In genomic region chr19:42450314-42450934, GRCh38 we compare ENCODE assay signal across 9 cellular contexts. TPM values are rescaled to one million over a fixed set of nuclear protein-coding genes. Genes with fewer than 3 reads are reported as not detected.
DNase-seq lines count a peak whose midpoint lies in the region; ATAC-seq and TF ChIP-seq lines count a peak whose summit lies in the region.
"Had no signal": no experiment of that assay in that cellular context is flagged by ENCODE, and none has a peak within 500 bp of the region (broad histone marks: within the 10 kb centered on the region; RNA-seq: fewer than 3 reads in every experiment).

No MANE protein-coding gene starts in this region.

- no peaks in the 10 kb centered on the region for H3F3A ChIP-seq in OCI-LY1 (ENCODE audit: insufficient read depth, low read length)

- 1 to 2% methylated on average over 3 of the region's 3 CpGs for WGBS in esophagus, 2 donors

- no peaks in the 10 kb centered on the region for H3K9me3 Mint-ChIP-seq in naive thymus-derived CD8-positive, alpha-beta T cell
- H3K9me3 Mint-ChIP-seq in stimulated activated memory B cell treated with anti-CD40 and anti-IgM and Interleukin-4, amounts not matched to agents 10 μg/mL and 1 μg/mL and 100 μg/mL, for 72 hours: no peaks in the 10 kb centered on the region
- H3K9me3 Mint-ChIP-seq: IgD-negative memory B cell had no signal

- H3K9ac ChIP-seq in BLaER1 (no peak overlapping the region), OCI-LY1 (ENCODE audit: low read length) (no peak overlapping the region)

- no peaks in the 10 kb centered on the region for H3K9me2 ChIP-seq in OCI-LY1 (ENCODE audit: low read depth, low read length)

- peak; percentile 88 for TF ChIP-seq CTCF in OCI-LY1 (IDR thresholded peaks at IDR 0.05; ENCODE audit: low read length)

- no peak overlapping the region for H3K27ac ChIP-seq in BLaER1
- no peak overlapping the region for H3K27ac ChIP-seq in OCI-LY1 (ENCODE audit: low read depth, low read length, poor library complexity, severe bottlenecking)
- peak overlapping the region; percentile 20 to 42 for H3K27ac ChIP-seq in esophagus (ENCODE audit: low read depth in 2 of 2, low read length in 1 of 2)

- H4K20me1 ChIP-seq in BLaER1: peaks cover 25% of the 10 kb centered on the region; the same call in 1 of the 2 replicates
- H4K20me1 ChIP-seq in OCI-LY1 (ENCODE audit: insufficient read depth, low read length): no peaks in the 10 kb centered on the region

- H3K27me3 ChIP-seq in BLaER1 (no peaks in the 10 kb centered on the region), OCI-LY1 (ENCODE audit: insufficient read depth, low read length) (no peaks in the 10 kb centered on the region), esophagus (ENCODE audit: control insufficient read depth in 1 of 2, insufficient read depth in 2 of 2, low read length in 2 of 2) (no peaks in the 10 kb centered on the region)

- H3K9me3 ChIP-seq in BLaER1 (no peaks in the 10 kb centered on the region), OCI-LY1 (ENCODE audit: low read length) (no peaks in the 10 kb centered on the region), esophagus (ENCODE audit: control insufficient read depth in 2 of 2, insufficient read depth in 1 of 2, low read depth in 1 of 2, low read length in 1 of 2) (no peaks in the 10 kb centered on the region)

- peaks cover 0 to 15% (median 5%) of the 10 kb centered on the region in 4 donors for H3K4me1 Mint-ChIP-seq in naive thymus-derived CD8-positive, alpha-beta T cell
- H3K4me1 Mint-ChIP-seq in stimulated activated memory B cell treated with anti-CD40 and anti-IgM and Interleukin-4, amounts not matched to agents 10 μg/mL and 1 μg/mL and 100 μg/mL, for 72 hours: peaks cover 11% of the 10 kb centered on the region

- DNase-seq in HUDEP-2 (lab: John Stamatoyannopoulos, UW; ENCODE audit: unreplicated experiment in 76 of 76): peak in 71 of 76 experiments; percentile 27 to 91 (median 69)
- DNase-seq in activated T-cell treated with anti-CD3 and anti-CD28 coated beads for 24 hours (ENCODE audit: low read depth): peak; percentile 73
- peak; percentile 58 to 88 (median 81) for DNase-seq in naive thymus-derived CD8-positive, alpha-beta T cell

- no peaks in the 10 kb centered on the region for H3K36me3 ChIP-seq in BLaER1
- H3K36me3 ChIP-seq in OCI-LY1 (ENCODE audit: insufficient read depth, low read length): no peaks in the 10 kb centered on the region
- no peaks in the 10 kb centered on the region for H3K36me3 ChIP-seq in esophagus (ENCODE audit: control insufficient read depth in 2 of 2, insufficient read depth in 2 of 2, low read length in 1 of 2)

- H3K4me3 ChIP-seq in BLaER1 (no peak overlapping the region), OCI-LY1 (ENCODE audit: low read depth, low read length, poor library complexity, severe bottlenecking) (no peak overlapping the region), esophagus (ENCODE audit: low read depth in 1 of 2, low read length in 2 of 2) (no peak overlapping the region)

- no peaks in the 10 kb centered on the region for H3K79me2 ChIP-seq in OCI-LY1 (ENCODE audit: insufficient read depth, low read length)

- peaks cover 54% of the 10 kb centered on the region for H3K4me1 ChIP-seq in BLaER1
- H3K4me1 ChIP-seq in OCI-LY1 (ENCODE audit: insufficient read depth, low read length, severe bottlenecking): peaks cover 9% of the 10 kb centered on the region
- no peaks in the 10 kb centered on the region for H3K4me1 ChIP-seq in esophagus (ENCODE audit: control insufficient read depth in 2 of 2, insufficient read depth in 2 of 2, low read length in 1 of 2)

- no peak overlapping the region for H3K27ac Mint-ChIP-seq in naive thymus-derived CD8-positive, alpha-beta T cell
- H3K27ac Mint-ChIP-seq in stimulated activated memory B cell treated with anti-CD40 and anti-IgM and Interleukin-4, amounts not matched to agents 10 μg/mL and 1 μg/mL and 100 μg/mL, for 72 hours: no peak overlapping the region
- H3K27ac Mint-ChIP-seq: IgD-negative memory B cell had no signal

- H3K4me3 Mint-ChIP-seq in naive thymus-derived CD8-positive, alpha-beta T cell: no peak overlapping the region
- no peak overlapping the region for H3K4me3 Mint-ChIP-seq in stimulated activated memory B cell treated with anti-CD40 and anti-IgM and Interleukin-4, amounts not matched to agents 10 μg/mL and 1 μg/mL and 100 μg/mL, for 72 hours
- H3K4me3 Mint-ChIP-seq: IgD-negative memory B cell had no signal

- H3K4me2 ChIP-seq in BLaER1 (peak overlapping the region; percentile 91), OCI-LY1 (ENCODE audit: low read length) (no peak overlapping the region)

- POLR2A ChIA-PET in naive thymus-derived CD8-positive, alpha-beta T cell (lab: Charles Lee): interaction anchor here (1.4 to 2.7 kb wide), 3 partner anchors 10 to 79 kb away, joined by 3 to 13 read pairs (median 9); partner anchors contain the start of gene CEACAM1

- ATAC-seq in GM19324 (IDR thresholded peaks at IDR 0.05; ENCODE audit: low FRiP score, unreplicated experiment): peak; percentile 80
- ATAC-seq in naive thymus-derived CD8-positive, alpha-beta T cell: peak; percentile 97 to 98
- peak; percentile 92 for ATAC-seq in stimulated activated memory B cell treated with anti-CD40 and anti-IgM and Interleukin-4, amounts not matched to agents 10 μg/mL and 1 μg/mL and 100 μg/mL, for 72 hours

- no peaks in the 10 kb centered on the region for H3K27me3 Mint-ChIP-seq in naive thymus-derived CD8-positive, alpha-beta T cell
- no peaks in the 10 kb centered on the region for H3K27me3 Mint-ChIP-seq in stimulated activated memory B cell treated with anti-CD40 and anti-IgM and Interleukin-4, amounts not matched to agents 10 μg/mL and 1 μg/mL and 100 μg/mL, for 72 hours

- no peaks in the 10 kb centered on the region for H3K36me3 Mint-ChIP-seq in naive thymus-derived CD8-positive, alpha-beta T cell
- H3K36me3 Mint-ChIP-seq in stimulated activated memory B cell treated with anti-CD40 and anti-IgM and Interleukin-4, amounts not matched to agents 10 μg/mL and 1 μg/mL and 100 μg/mL, for 72 hours: no peaks in the 10 kb centered on the region
- H3K36me3 Mint-ChIP-seq: IgD-negative memory B cell had no signal

- H2AFZ ChIP-seq in OCI-LY1 (ENCODE audit: low read length): no peak overlapping the region

RNA-seq across cellular contexts. Expression of gene CXCL17, which starts 7.7 kb away (rescaled TPM):
- 100 to 1,000 TPM; 107 to 171 TPM for polyA plus RNA-seq in esophagus
- total RNA-seq in naive thymus-derived CD8-positive, alpha-beta T cell: not detected
- not detected for polyA plus RNA-seq in naive thymus-derived CD8-positive, alpha-beta T cell

RNA-seq across cellular contexts. Expression of gene LIPE, which starts 23.2 kb away (rescaled TPM):
- polyA plus RNA-seq in esophagus: 10 to 100 TPM in 1 of 2 donors, 1 to 10 TPM in 1; 9.2 to 11.4 TPM
- 10 to 100 TPM; 29.5 TPM for total RNA-seq in naive thymus-derived CD8-positive, alpha-beta T cell
- polyA plus RNA-seq in naive thymus-derived CD8-positive, alpha-beta T cell: 1 to 10 TPM; 4.2 to 9.6 (median 8.0) TPM

Comparison
In these comparisons a context has a peak if more than half of its experiments do, and no peak if none do; other contexts are left out.
1. H3K27ac ChIP-seq: peak in esophagus (2 of 2); none in BLaER1 (single experiment) and OCI-LY1 (single experiment).
2. RNA of gene CXCL17, which starts 7.7 kb away (polyA plus RNA-seq): 107 to 171 TPM in esophagus; not detected in naive thymus-derived CD8-positive, alpha-beta T cell; every median in the first group is over 100 times any median in the second.
3. Peak in every context shown above with its lines, with median percentiles within 50 percentile points of each other: ATAC-seq and DNase-seq.